In the genomic region with DNA sequence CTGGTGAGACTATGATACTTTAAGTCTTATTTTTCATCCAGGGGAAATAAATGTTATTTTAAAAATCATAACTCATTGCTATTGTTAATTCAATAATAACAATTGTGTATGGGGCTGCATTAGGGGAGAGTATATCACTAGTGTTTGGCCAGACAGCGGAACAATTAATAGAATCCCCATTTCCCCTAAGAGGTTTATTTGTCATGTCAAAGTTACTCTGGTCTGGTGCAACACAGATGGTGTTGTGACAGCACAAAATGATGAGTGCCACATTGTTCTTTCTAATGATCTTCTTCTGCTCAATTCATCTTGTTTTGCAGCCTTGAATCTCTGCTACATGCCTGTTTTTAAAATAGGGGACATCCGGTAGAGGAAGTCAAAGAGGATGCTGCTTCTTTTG, we compare ENCODE assay signal across 26 cellular contexts.
"Had no signal": no experiment of that assay in that cellular context is flagged by ENCODE, and none has a peak within 500 bp of the region (broad histone marks: within the 10 kb centered on the region; RNA-seq: fewer than 3 reads in every experiment).

No MANE protein-coding gene starts in this region.

- H3K4me3 ChIP-seq: gastrocnemius medialis, hepatocyte, neural progenitor cell, right atrium auricular region, stomach, suprapubic skin, tibial artery, upper lobe of right lung had no signal

- H2AFZ ChIP-seq: hepatocyte, neural progenitor cell, parathyroid adenoma had no signal

- H3K9ac ChIP-seq: neural progenitor cell, parathyroid adenoma had no signal

- H3K27me3 ChIP-seq: gastrocnemius medialis, hepatocyte, neural progenitor cell, right atrium auricular region, stomach, suprapubic skin, tibial artery, upper lobe of right lung had no signal

- H3K36me3 ChIP-seq: gastrocnemius medialis, neural progenitor cell, right atrium auricular region, stomach, suprapubic skin, tibial artery, upper lobe of right lung had no signal

- H3K9me3 ChIP-seq: gastrocnemius medialis, right atrium auricular region, suprapubic skin, tibial artery, upper lobe of right lung had no signal

- H3K79me2 ChIP-seq: hepatocyte, parathyroid adenoma had no signal

- ATAC-seq: activated CD4-positive, CD25-positive, alpha-beta regulatory T cell treated with anti-CD3 and anti-CD28 coated beads, Interleukin-2, amount 50 U/mL, for 24 hours; activated naive CD8-positive, alpha-beta T cell treated with anti-CD3 and anti-CD28 coated beads, Interleukin-2, amount 50 U/mL, for 24 hours; gastrocnemius medialis; left ventricle myocardium superior; naive thymus-derived CD4-positive, alpha-beta T cell; stimulated activated naive B cell treated with anti-CD40 and anti-IgM and Interleukin-4, amounts not matched to agents 10 μg/mL and 1 μg/mL and 100 μg/mL, for 72 hours; upper lobe of right lung had no signal

- H3K27ac ChIP-seq: gastrocnemius medialis, hepatocyte, neural progenitor cell, parathyroid adenoma, right atrium auricular region, stomach, suprapubic skin, tibial artery, upper lobe of right lung had no signal

- H3K4me1 ChIP-seq: gastrocnemius medialis, parathyroid adenoma, right atrium auricular region, stomach, suprapubic skin, tibial artery, upper lobe of right lung had no signal

- DNase-seq: activated CD4-positive, alpha-beta memory T cell treated with anti-CD3 and anti-CD28 coated beads for 36 hours; activated CD4-positive, alpha-beta T cell treated with anti-CD3 and anti-CD28 coated beads, Interleukin-2, amount 10 ng/mL, durations not matched to agents 24 days and 14 days; activated CD8-positive, alpha-beta memory T cell treated with anti-CD3 and anti-CD28 coated beads, Interleukin-2, amount 50 U/mL, for 4 hours; activated gamma-delta T cell; activated naive CD8-positive, alpha-beta T cell treated with anti-CD3 and anti-CD28 coated beads, Interleukin-2, amount 50 U/mL, for 24 hours; activated T-cell treated with anti-CD3 and anti-CD28 coated beads, Interleukin-2, amount 50 U/mL, for 1 hour; amygdala; caudate nucleus; cortex of kidney; gastrocnemius medialis; islet precursor cell; left ventricle myocardium superior; naive thymus-derived CD4-positive, alpha-beta T cell; occipital lobe; stimulated activated CD4-positive, alpha-beta T cell treated with anti-CD3 and anti-CD28 coated beads, Interleukin-15, amount 100 ng/mL, for 24 hours; stimulated activated CD4-positive, alpha-beta T cell treated with anti-CD3 and anti-CD28 coated beads, Interleukin-2, amount 100 ng/mL, for 24 hours; stimulated activated naive B cell treated with anti-CD40 and anti-IgM and Interleukin-4, amounts not matched to agents 10 μg/mL and 1 μg/mL and 100 μg/mL, for 72 hours; stomach; tibial artery; upper lobe of right lung had no signal

- H3K4me2 ChIP-seq: hepatocyte, neural progenitor cell had no signal
